Comparison of ENCODE assay signal across 9 cellular contexts in the genomic region with DNA sequence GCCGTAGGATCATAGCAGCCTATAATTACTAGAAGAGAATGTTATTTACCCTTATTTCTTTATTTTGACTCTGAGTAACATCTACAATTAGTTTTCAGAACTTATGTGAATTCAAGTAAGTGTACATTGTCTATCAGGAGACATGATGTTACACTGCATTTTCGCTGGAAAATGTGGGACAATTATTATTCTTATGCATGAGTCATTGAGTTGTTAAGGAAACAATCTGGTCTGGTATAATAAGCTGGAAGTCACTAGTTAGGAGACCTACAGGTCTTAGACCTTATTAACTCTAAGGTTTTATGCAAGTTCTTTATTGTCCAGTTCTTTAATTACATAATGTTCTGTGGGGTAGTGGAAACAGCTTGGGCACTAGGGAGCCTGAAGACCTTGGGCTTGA. TPM values are rescaled to one million over a fixed set of nuclear protein-coding genes. Genes with fewer than 3 reads are reported as not detected.
DNase-seq lines count a peak whose midpoint lies in the region; ATAC-seq lines count a peak whose summit lies in the region.
"Had no signal": no experiment of that assay in that cellular context is flagged by ENCODE, and none has a peak within 500 bp of the region (broad histone marks: within the 10 kb centered on the region; RNA-seq: fewer than 3 reads in every experiment).

No MANE protein-coding gene starts in this region.

- ATAC-seq in GM18907 (IDR thresholded peaks at IDR 0.05; ENCODE audit: unreplicated experiment): no peak

- DNase-seq in EL (peak; percentile 53), RPMI7951 (ENCODE audit: low read depth) (peak; percentile 21), fibroblast of gingiva (ENCODE audit: low read depth) (peak; percentile 12), renal cortical epithelial cell (ENCODE audit: low read depth) (peak; percentile 77), HT-29 (ENCODE audit: low spot score) (no peak), C1 segment of cervical spinal cord (lab: John Stamatoyannopoulos, UW) (no peak), DMS153 treated with DMSO at 0.1 percent for 48 hours (lab: John Stamatoyannopoulos, UW; ENCODE audit: unreplicated experiment) (no peak)
- DNase-seq: Caco-2 had no signal

RNA-seq across cellular contexts. Expression of a gene that starts 5.8 kb away (rescaled TPM):
- total RNA-seq in RPMI7951 (2014; rRNA removed; shearing (Covaris generic)): 100 and 129 TPM in 2 replicates
- total RNA-seq in renal cortical epithelial cell: 208 and 317 TPM in 2 replicates
- total RNA-seq in HT-29 (2014; rRNA removed; shearing (Covaris generic)): 22.6 and 25.1 TPM in 2 replicates

Comparison
In these comparisons a context has a peak if more than half of its experiments do, and no peak if none do; other contexts are left out.
1. DNase-seq: peak in EL (single experiment), RPMI7951 (single experiment), fibroblast of gingiva (single experiment) and renal cortical epithelial cell (single experiment); none in HT-29 (single experiment), C1 segment of cervical spinal cord (0 of 14) and DMS153 treated with DMSO at 0.1 percent for 48 hours (single experiment).